7 cellular contexts compared by ENCODE assay signal in the genomic region with DNA sequence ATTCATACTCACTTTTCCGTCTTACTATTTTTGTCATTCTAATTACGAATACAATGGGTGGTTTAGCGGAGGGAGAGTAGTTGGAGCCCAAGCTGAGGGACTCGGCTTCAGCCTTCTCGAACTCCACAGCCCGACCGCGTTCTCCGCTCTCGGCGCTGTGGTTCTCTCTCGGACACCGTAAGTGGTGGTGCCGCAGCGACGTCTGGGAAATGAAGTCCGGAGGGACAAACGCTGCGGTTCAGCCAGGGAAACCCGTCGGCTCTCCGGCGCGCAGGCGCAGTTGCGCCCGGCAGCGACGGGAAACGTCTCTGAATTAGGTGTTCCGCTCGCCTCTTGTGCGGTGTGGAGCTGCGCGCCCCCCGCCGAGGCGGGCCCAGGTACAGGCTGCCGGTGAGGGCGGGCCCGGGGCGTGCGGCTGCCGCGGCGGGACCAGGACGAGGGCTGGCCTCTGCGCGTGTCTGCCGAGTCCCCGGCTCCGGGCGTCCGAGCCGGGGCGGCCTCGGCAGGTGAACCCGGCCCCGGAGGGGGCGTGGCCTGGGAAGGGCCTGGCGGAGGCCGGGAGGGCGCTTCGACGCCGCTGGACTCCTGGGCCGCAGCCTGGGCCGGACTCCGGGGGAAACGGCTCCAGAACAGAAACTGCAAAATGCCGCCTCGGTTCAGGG. TPM values are rescaled to one million over a fixed set of nuclear protein-coding genes. Genes with fewer than 3 reads are reported as not detected.
DNase-seq lines count a peak whose midpoint lies in the region; ATAC-seq lines count a peak whose summit lies in the region.

A gene (plus strand): TSS at position 277 of the 662 bp plus-strand sequence. CDS start 1,201 bp downstream, outside the sequence.

- DNase-seq in NT2/D1 (ENCODE audit: low read depth, low spot score) (peak; percentile 91), activated T-cell treated with anti-CD3 and anti-CD28 coated beads for 4 hours (peak; percentile 90), epidermal melanocyte (ENCODE audit: insufficient read length, low spot score) (peak; percentile 81)
- DNase-seq in stimulated activated CD8-positive, alpha-beta memory T cell treated with anti-CD3 and anti-CD28 coated beads, Interleukin-12 subunit alpha, Interleukin-12 subunit beta, amount 100 ng/mL, for 4 hours (ENCODE audit: low read depth), result peak; percentile 91

- peaks cover 3% of the 10 kb centered on the region for H3K4me1 ChIP-seq in NT2/D1 (ENCODE audit: insufficient read depth, insufficient read length)
- no peaks in the 10 kb centered on the region for H3K4me1 ChIP-seq in mesodermal cell (ENCODE audit: control insufficient read depth, insufficient read depth, low read length, poor library complexity, severe bottlenecking)

- peak within 1 kb of the TSS; percentile 59 for H3K4me3 ChIP-seq in NT2/D1 (ENCODE audit: insufficient read length, low read depth)
- peak within 1 kb of the TSS; percentile 64 for H3K4me3 ChIP-seq in mesodermal cell (ENCODE audit: extremely low read depth, insufficient read depth, low read length, poor library complexity, severe bottlenecking)

- H3K27ac ChIP-seq in mesodermal cell (ENCODE audit: low read depth, low read length, severe bottlenecking), result no peak within 1 kb of the TSS

- no peaks in the 10 kb centered on the region for H3K9me3 ChIP-seq in NT2/D1 (ENCODE audit: insufficient read depth, low read length)
- peaks cover 33% of the 10 kb centered on the region for H3K9me3 ChIP-seq in mesodermal cell (ENCODE audit: control insufficient read depth, low read length)

- H3K36me3 ChIP-seq in NT2/D1 (ENCODE audit: insufficient read depth, insufficient read length, low read length) (peaks cover 24% of the 10 kb centered on the region), mesodermal cell (ENCODE audit: control insufficient read depth, insufficient read depth, low read length) (peaks cover 12% of the 10 kb centered on the region)

- H3K9ac ChIP-seq in NT2/D1 (ENCODE audit: insufficient read length, low read depth), result peak within 1 kb of the TSS; percentile 75

- no peaks in the 10 kb centered on the region for H3K27me3 ChIP-seq in NT2/D1 (ENCODE audit: insufficient read depth, insufficient read length)

- 7 to 10% methylated on average over 57 to 61 of the region's 72 CpGs for WGBS in mesodermal cell (ENCODE audit: insufficient coverage in 2 of 2), 2 experiments

- ATAC-seq in GM18858 (IDR thresholded peaks at IDR 0.05; ENCODE audit: unreplicated experiment) (peak; percentile 87), HG03378 (IDR thresholded peaks at IDR 0.05; ENCODE audit: unreplicated experiment) (peak; percentile 87)

RNA-seq across cellular contexts. Expression of the gene that starts here (rescaled TPM):
- polyA plus RNA-seq in mesodermal cell (2013, experiment 1 of 2), result 1.1 TPM
- 1.9 TPM for polyA plus RNA-seq in mesodermal cell (2013, experiment 2 of 2)
